In genomic region chr15:59963925-59964324, GRCh38 we compare ENCODE assay signal across 37 cellular contexts. TPM values are rescaled to one million over a fixed set of nuclear protein-coding genes. Genes with fewer than 3 reads are reported as not detected.
"Had no signal": no experiment of that assay in that cellular context is flagged by ENCODE, and none has a peak within 500 bp of the region (broad histone marks: within the 10 kb centered on the region; RNA-seq: fewer than 3 reads in every experiment).

No MANE protein-coding gene starts in this region.

- FAIRE-seq: astrocyte, bronchial epithelial cell had no signal

- H3K36me3 ChIP-seq: adrenal gland, ascending aorta, brain microvascular endothelial cell, breast epithelium, cardiac muscle cell had no signal

- H3K27ac ChIP-seq: adrenal gland, ascending aorta, body of pancreas, brain microvascular endothelial cell, breast epithelium, cardiac muscle cell had no signal

- H3K27me3 ChIP-seq: adrenal gland, ascending aorta, body of pancreas, brain microvascular endothelial cell, breast epithelium, cardiac muscle cell had no signal

- H3K4me3 ChIP-seq: adrenal gland, ascending aorta, body of pancreas, breast epithelium, cardiac muscle cell had no signal

- ATAC-seq: activated naive CD4-positive, alpha-beta T cell treated with anti-CD3 and anti-CD28 coated beads, Interleukin-2, amount 50 U/mL, for 72 hours; activated naive CD8-positive, alpha-beta T cell treated with anti-CD3 and anti-CD28 coated beads, Interleukin-2, amount 50 U/mL, for 24 hours; activated T-cell treated with anti-CD3 and anti-CD28 coated beads, Interleukin-2, amount 50 U/mL, for 4 hours; activated T-cell treated with anti-CD3 and anti-CD28 coated beads, Interleukin-2, amount 50 U/mL, for 72 hours; activated T-helper 17 cell treated with anti-CD3 and anti-CD28 coated beads, Interleukin-2, amount 50 U/mL, for 72 hours; body of pancreas had no signal

- DNase-seq: activated effector memory CD4-positive, alpha-beta T cell treated with anti-CD3 and anti-CD28 coated beads, Interleukin-2, amount 50 U/mL, for 16 hours; activated effector memory CD4-positive, alpha-beta T cell treated with Interleukin-2 at 50 U/mL for 16 hours; activated gamma-delta T cell; activated gamma-delta T cell treated with Interleukin-2 at 50 U/mL for 16 hours; activated naive CD4-positive, alpha-beta T cell; activated naive CD4-positive, alpha-beta T cell treated with anti-CD3 and anti-CD28 coated beads for 36 hours; activated naive CD4-positive, alpha-beta T cell treated with anti-CD3 and anti-CD28 coated beads, Interleukin-2, amount 10 ng/mL, durations not matched to agents 7 days and 5 days; activated naive CD4-positive, alpha-beta T cell treated with anti-CD3 and anti-CD28 coated beads, Interleukin-2, amount 50 U/mL, for 16 hours; activated naive CD4-positive, alpha-beta T cell treated with Interleukin-2 at 50 U/mL for 16 hours; activated naive CD8-positive, alpha-beta T cell treated with anti-CD3 and anti-CD28 coated beads for 36 hours; activated naive CD8-positive, alpha-beta T cell treated with anti-CD3 and anti-CD28 coated beads, Interleukin-2, amount 10 ng/mL, durations not matched to agents 7 days and 5 days; activated naive CD8-positive, alpha-beta T cell treated with anti-CD3 and anti-CD28 coated beads, Interleukin-2, amount 50 U/mL, for 24 hours; activated T-cell treated with anti-CD3 and anti-CD28 coated beads, Interleukin-2, amount 50 U/mL, for 1 hour; activated T-cell treated with anti-CD3 and anti-CD28 coated beads, Interleukin-2, amount 50 U/mL, for 24 hours; activated T-cell treated with anti-CD3 and anti-CD28 coated beads, Interleukin-2, amount 50 U/mL, for 4 hours; activated T-cell treated with anti-CD3 and anti-CD28 coated beads, Interleukin-2, amount 50 U/mL, for 48 hours; activated T-cell treated with anti-CD3 and anti-CD28 coated beads, Interleukin-2, amount 50 U/mL, for 72 hours; adrenal gland; amniotic stem cell; amygdala; anterior cingulate cortex; aorta; body of pancreas; brain microvascular endothelial cell; caudate nucleus; central memory CD4-positive, alpha-beta T cell; cerebellar nuclear complex had no signal

- H3K4me1 ChIP-seq: adrenal gland, ascending aorta, body of pancreas, breast epithelium had no signal

RNA-seq across cellular contexts. Expression of gene FOXB1, which starts 40.2 kb away (rescaled TPM):
- total RNA-seq: activated naive CD4-positive, alpha-beta T cell treated with anti-CD3 and anti-CD28 coated beads for 36 hours; adrenal gland; aorta; ascending aorta; body of pancreas; breast epithelium; bronchial epithelial cell; cardiac muscle cell; cardiac septum; chondrocyte had no signal
- polyA plus RNA-seq: adipose tissue, adrenal gland, aorta, cardiac muscle cell had no signal
